Comparison of ENCODE assay signal across 8 cellular contexts in the genomic region with DNA sequence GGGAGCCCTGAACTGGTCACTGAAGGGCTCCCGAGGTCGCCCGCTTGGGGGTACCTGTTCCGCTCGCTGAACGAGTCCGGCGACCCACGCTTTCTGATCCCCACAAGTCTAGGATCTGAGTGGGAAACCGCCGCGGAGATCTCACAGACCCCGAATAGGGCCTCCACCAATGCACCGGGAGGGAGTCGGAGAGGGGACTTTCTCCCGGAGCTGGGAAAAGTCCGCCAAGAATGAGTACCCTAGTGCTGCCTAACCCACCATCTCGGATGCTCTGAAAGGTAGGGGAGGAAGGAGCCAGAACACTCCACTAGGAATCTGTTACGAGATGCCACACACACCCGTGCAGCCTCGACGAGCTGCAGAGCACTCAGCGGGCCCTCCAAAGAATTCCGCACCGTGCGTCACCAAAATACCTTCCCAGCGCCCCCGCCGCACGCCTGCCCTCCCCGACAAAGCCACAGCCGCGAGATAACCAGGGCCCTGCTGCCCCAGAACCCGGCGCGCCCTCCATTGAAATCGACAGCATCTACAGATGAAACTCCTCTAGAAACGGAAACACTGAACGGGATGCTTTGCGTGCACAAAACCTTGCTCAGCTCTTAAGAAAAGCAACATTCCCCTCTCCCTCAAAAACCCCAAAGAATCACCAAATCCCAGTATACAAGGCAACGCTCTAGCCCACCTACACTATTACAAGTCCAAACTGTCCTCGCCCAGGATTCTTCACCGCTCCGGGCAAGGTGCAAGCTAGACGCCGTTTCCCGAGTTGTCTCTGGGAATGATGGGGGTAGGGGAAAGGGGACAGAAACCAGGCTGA. TPM values are rescaled to one million over a fixed set of nuclear protein-coding genes. Genes with fewer than 3 reads are reported as not detected.
DNase-seq lines count a peak whose midpoint lies in the region; ATAC-seq and TF ChIP-seq lines count a peak whose summit lies in the region.

No MANE protein-coding gene starts in this region.

- H3K4me3 ChIP-seq in fibroblast of the aortic adventitia (ENCODE audit: low read depth, low read length) (peak overlapping the region; percentile 87), osteoblast (ENCODE audit: insufficient read depth, low read length) (peak overlapping the region; percentile 95)

- peaks cover 26% of the 10 kb centered on the region for H3K36me3 ChIP-seq in osteoblast (ENCODE audit: insufficient read depth, low read length)

- H2AFZ ChIP-seq in osteoblast (ENCODE audit: low read length) = peak overlapping the region; percentile 81

- TF ChIP-seq CTCF in fibroblast of the aortic adventitia (IDR thresholded peaks at IDR 0.05; ENCODE audit: insufficient read depth, low read length) = no peak
- TF ChIP-seq CTCF in osteoblast (IDR thresholded peaks at IDR 0.05; ENCODE audit: extremely low read depth, low read depth, low read length) = no peak

- peaks cover 52% of the 10 kb centered on the region for H3K79me2 ChIP-seq in osteoblast (ENCODE audit: insufficient read depth, low read length)

- H3K27ac ChIP-seq in osteoblast (ENCODE audit: low read depth, low read length) = peak overlapping the region; percentile 98

- DNase-seq in activated CD4-positive, alpha-beta T cell treated with anti-CD3 and anti-CD28 coated beads for 48 hours = peak; percentile 22
- no peak for DNase-seq in activated CD4-positive, alpha-beta T cell treated with anti-CD3 and anti-CD28 coated beads, Interleukin-2, amount 50 U/mL, for 1 hour
- DNase-seq in activated CD4-positive, alpha-beta T cell treated with anti-CD3 and anti-CD28 coated beads, Interleukin-2, amount 50 U/mL, for 48 hours = peak; percentile 16 to 30
- peak; percentile 85 for DNase-seq in fibroblast of the aortic adventitia (ENCODE audit: low read depth)
- DNase-seq in osteoblast (ENCODE audit: insufficient read length, low spot score, missing footprints) = peak; percentile 90
- DNase-seq in NCI-H1105 treated with DMSO at 0.1 percent for 48 hours (lab: John Stamatoyannopoulos, UW) = no peak
- no peak for DNase-seq in NCI-H1436 treated with DMSO at 0.1 percent for 48 hours (lab: John Stamatoyannopoulos, UW)

- H3K27me3 ChIP-seq in osteoblast (ENCODE audit: insufficient read depth, low read length) = no peaks in the 10 kb centered on the region

- peaks cover 43% of the 10 kb centered on the region for H3K4me1 ChIP-seq in osteoblast (ENCODE audit: insufficient read depth, low read length)

- ATAC-seq in GM21786 (IDR thresholded peaks at IDR 0.05; ENCODE audit: unreplicated experiment) = no peak

- no peaks in the 10 kb centered on the region for H3K9me3 ChIP-seq in osteoblast (ENCODE audit: low read depth, low read length)

- H4K20me1 ChIP-seq in osteoblast (ENCODE audit: insufficient read depth, low read length) = peaks cover 21% of the 10 kb centered on the region

- peak overlapping the region; percentile 94 for H3K4me2 ChIP-seq in osteoblast (ENCODE audit: insufficient read depth, low read length)

RNA-seq across cellular contexts. Expression of a gene that starts 0.7 kb away (rescaled TPM):
- 139 and 342 TPM in 2 replicates for total RNA-seq in fibroblast of the aortic adventitia (ENCODE audit: low replicate concordance)
- 1,393 and 1,591 TPM in 2 replicates for total RNA-seq in osteoblast

RNA-seq across cellular contexts. Expression of a gene that starts 38.4 kb away (rescaled TPM):
- total RNA-seq in fibroblast of the aortic adventitia (ENCODE audit: low replicate concordance) = 34.1 and 197 TPM in 2 replicates
- 72.0 and 80.7 TPM in 2 replicates for total RNA-seq in osteoblast

Comparison
In these comparisons a context has a peak if more than half of its experiments do, and no peak if none do; other contexts are left out.
1. DNase-seq: peak in activated CD4-positive, alpha-beta T cell treated with anti-CD3 and anti-CD28 coated beads for 48 hours (single experiment), activated CD4-positive, alpha-beta T cell treated with anti-CD3 and anti-CD28 coated beads, Interleukin-2, amount 50 U/mL, for 48 hours (2 of 2), fibroblast of the aortic adventitia (single experiment) and osteoblast (single experiment); none in activated CD4-positive, alpha-beta T cell treated with anti-CD3 and anti-CD28 coated beads, Interleukin-2, amount 50 U/mL, for 1 hour (single experiment), NCI-H1105 treated with DMSO at 0.1 percent for 48 hours (single experiment) and NCI-H1436 treated with DMSO at 0.1 percent for 48 hours (single experiment).